In genomic region chr1:230639714-230640209, GRCh38 we compare ENCODE assay signal across 25 cellular contexts.
"Had no signal": no experiment of that assay in that cellular context is flagged by ENCODE, and none has a peak within 500 bp of the region (broad histone marks: within the 10 kb centered on the region; RNA-seq: fewer than 3 reads in every experiment).

No MANE protein-coding gene starts in this region.

- ATAC-seq: effector memory CD8-positive, alpha-beta T cell; gastrocnemius medialis; left colon; natural killer cell treated with Interleukin-12 subunit alpha and Interleukin-12 subunit beta and Interleukin-15 and Interleukin-18, amount 100 ng/mL, for 72 hours had no signal

- DNase-seq: activated CD4-positive, alpha-beta memory T cell treated with anti-CD3 and anti-CD28 coated beads for 36 hours; activated CD4-positive, alpha-beta T cell treated with anti-CD3 and anti-CD28 coated beads for 48 hours; activated CD8-positive, alpha-beta memory T cell treated with anti-CD3 and anti-CD28 coated beads, Interleukin-2, amount 50 U/mL, for 4 hours; activated gamma-delta T cell; activated naive CD4-positive, alpha-beta T cell treated with anti-CD3 and anti-CD28 coated beads, Interleukin-2, amount 10 ng/mL, durations not matched to agents 7 days and 5 days; activated naive CD8-positive, alpha-beta T cell treated with anti-CD3 and anti-CD28 coated beads, Interleukin-2, amount 10 ng/mL, durations not matched to agents 7 days and 5 days; activated T-cell treated with anti-CD3 and anti-CD28 coated beads, Interleukin-2, amount 50 U/mL, for 1 hour; brain microvascular endothelial cell; effector memory CD8-positive, alpha-beta T cell; erythroblast; gastrocnemius medialis; glutamatergic neuron; hippocampal formation; kidney; left colon; mesendoderm; stimulated activated CD4-positive, alpha-beta T cell treated with anti-CD3 and anti-CD28 coated beads, Interleukin-15, amount 100 ng/mL, for 24 hours; stimulated activated CD4-positive, alpha-beta T cell treated with anti-CD3 and anti-CD28 coated beads, Interleukin-2, amount 100 ng/mL, for 24 hours; stimulated activated naive CD4-positive, alpha-beta T cell; trophoblast cell; uterus had no signal

- H3K27ac Mint-ChIP-seq: activated CD4-positive, alpha-beta memory T cell treated with anti-CD3 and anti-CD28 coated beads for 36 hours; activated naive CD4-positive, alpha-beta T cell treated with anti-CD3 and anti-CD28 coated beads, Interleukin-2, amount 10 ng/mL, durations not matched to agents 7 days and 5 days; activated naive CD8-positive, alpha-beta T cell treated with anti-CD3 and anti-CD28 coated beads, Interleukin-2, amount 10 ng/mL, durations not matched to agents 7 days and 5 days; effector memory CD8-positive, alpha-beta T cell; natural killer cell treated with Interleukin-12 subunit alpha and Interleukin-12 subunit beta and Interleukin-15 and Interleukin-18, amount 100 ng/mL, for 72 hours had no signal

- H3K4me3 Mint-ChIP-seq: activated CD4-positive, alpha-beta memory T cell treated with anti-CD3 and anti-CD28 coated beads for 36 hours; activated naive CD4-positive, alpha-beta T cell treated with anti-CD3 and anti-CD28 coated beads, Interleukin-2, amount 10 ng/mL, durations not matched to agents 7 days and 5 days; activated naive CD8-positive, alpha-beta T cell treated with anti-CD3 and anti-CD28 coated beads, Interleukin-2, amount 10 ng/mL, durations not matched to agents 7 days and 5 days; natural killer cell treated with Interleukin-12 subunit alpha and Interleukin-12 subunit beta and Interleukin-15 and Interleukin-18, amount 100 ng/mL, for 72 hours had no signal

- H3K27me3 ChIP-seq: gastrocnemius medialis, uterus had no signal

- H3K9me3 ChIP-seq: gastrocnemius medialis, thoracic aorta, uterus had no signal

- H3K36me3 ChIP-seq: brain microvascular endothelial cell, gastrocnemius medialis, thoracic aorta, uterus had no signal

- H3K27ac ChIP-seq: brain microvascular endothelial cell, coronary artery, gastrocnemius medialis, thoracic aorta, uterus had no signal

- H3K4me3 ChIP-seq: coronary artery, gastrocnemius medialis, lung, thoracic aorta, uterus had no signal

- H3K9me3 Mint-ChIP-seq: activated CD4-positive, alpha-beta memory T cell treated with anti-CD3 and anti-CD28 coated beads for 36 hours; activated naive CD4-positive, alpha-beta T cell treated with anti-CD3 and anti-CD28 coated beads, Interleukin-2, amount 10 ng/mL, durations not matched to agents 7 days and 5 days; activated naive CD8-positive, alpha-beta T cell treated with anti-CD3 and anti-CD28 coated beads, Interleukin-2, amount 10 ng/mL, durations not matched to agents 7 days and 5 days; effector memory CD8-positive, alpha-beta T cell; natural killer cell treated with Interleukin-12 subunit alpha and Interleukin-12 subunit beta and Interleukin-15 and Interleukin-18, amount 100 ng/mL, for 72 hours had no signal

- H3K36me3 Mint-ChIP-seq: activated CD4-positive, alpha-beta memory T cell treated with anti-CD3 and anti-CD28 coated beads for 36 hours; natural killer cell treated with Interleukin-12 subunit alpha and Interleukin-12 subunit beta and Interleukin-15 and Interleukin-18, amount 100 ng/mL, for 72 hours had no signal
